8 cellular contexts compared by ENCODE assay signal in the genomic region with DNA sequence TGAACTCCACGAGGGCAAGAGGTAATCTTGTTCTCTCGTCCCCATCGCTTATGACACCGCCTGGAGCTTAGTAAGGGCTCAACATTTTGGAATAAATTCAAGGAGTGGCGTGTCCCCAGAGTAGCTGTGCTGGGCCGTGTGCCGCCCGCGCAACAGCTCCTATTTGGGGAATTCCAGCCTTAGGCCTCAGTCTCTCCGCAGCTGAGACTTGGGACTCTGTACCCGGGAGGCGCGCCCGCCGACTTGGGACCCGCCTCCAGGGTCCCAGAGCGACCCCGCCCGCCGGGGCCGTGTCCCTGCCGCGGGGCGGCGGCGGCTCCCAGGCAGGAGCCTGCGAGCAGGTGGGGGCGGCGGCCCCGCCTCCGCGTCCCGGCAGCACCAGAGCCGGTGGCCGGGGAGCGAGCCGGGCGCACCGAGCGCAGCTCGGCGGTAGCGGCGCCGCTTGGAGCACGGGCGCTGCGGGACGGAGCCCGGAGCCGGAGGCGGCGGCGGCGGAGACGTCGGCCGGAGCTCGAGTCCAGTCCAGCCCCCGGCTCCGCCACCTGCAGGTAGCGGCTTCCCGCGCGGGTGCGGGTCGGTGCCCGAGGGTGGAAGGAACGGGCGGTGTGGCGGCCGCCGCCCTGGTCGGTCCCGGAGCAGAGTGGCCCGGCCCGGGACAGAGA. TPM values are rescaled to one million over a fixed set of nuclear protein-coding genes. Genes with fewer than 3 reads are reported as not detected.
A peak's percentile ranks its signal among the peaks of the same experiment; 100 is the strongest.
DNase-seq lines count a peak whose midpoint lies in the region; ATAC-seq and TF ChIP-seq lines count a peak whose summit lies in the region.

TSS of gene WIPF3 (plus strand) at position 378 of the 662 bp plus-strand sequence. CDS start 28,217 bp downstream, outside the sequence.

- no peaks in the 10 kb centered on the region for H3K36me3 ChIP-seq in prostate gland
- no peaks in the 10 kb centered on the region for H3K36me3 ChIP-seq in CD8-positive, alpha-beta memory T cell (ENCODE audit: insufficient read depth, low read length)

- H3K4me1 Mint-ChIP-seq in WTC11: peaks cover 20% of the 10 kb centered on the region
- H3K4me1 Mint-ChIP-seq in CD8-positive, alpha-beta memory T cell: peaks cover 2 to 10% (median 9%) of the 10 kb centered on the region in 3 donors

- no peaks in the 10 kb centered on the region for H3K4me1 ChIP-seq in prostate gland (replicated peaks)
- H3K4me1 ChIP-seq in CD8-positive, alpha-beta memory T cell (ENCODE audit: insufficient read depth, low read length): no peaks in the 10 kb centered on the region

- peak; percentile 74 for ATAC-seq in WTC11
- peak; percentile 87 for ATAC-seq in left ventricle myocardium superior
- no peak for ATAC-seq in HG03457 (IDR thresholded peaks at IDR 0.05; ENCODE audit: unreplicated experiment)

- H3K36me3 Mint-ChIP-seq in WTC11: no peaks in the 10 kb centered on the region
- H3K36me3 Mint-ChIP-seq in CD8-positive, alpha-beta memory T cell: no peaks in the 10 kb centered on the region

- H3K4me3 Mint-ChIP-seq in WTC11: peak within 1 kb of the TSS; percentile 74
- peak within 1 kb of the TSS in 3 of 7 donors; percentile 25 to 27 (median 26) for H3K4me3 Mint-ChIP-seq in CD8-positive, alpha-beta memory T cell

- no peak within 1 kb of the TSS for H3K27ac Mint-ChIP-seq in WTC11
- H3K27ac Mint-ChIP-seq in CD8-positive, alpha-beta memory T cell: no peak within 1 kb of the TSS

- POLR2A ChIA-PET in WTC11 (lab: Charles Lee): interaction anchor here (1.0 kb wide), 1 partner anchor 12 kb away, joined by 3 read pairs; no protein-coding TSS in a partner anchor
- POLR2A ChIA-PET in CD8-positive, alpha-beta memory T cell (lab: Charles Lee): no interaction called here

- CTCF ChIA-PET in WTC11 (lab: Charles Lee): interaction anchor here (0.5 to 3.2 kb wide), 13 partner anchors 12 to 936 kb away, joined by 3 to 14 read pairs (median 4); no protein-coding TSS in a partner anchor
- CTCF ChIA-PET in CD8-positive, alpha-beta memory T cell (lab: Charles Lee): no interaction called here

- intact Hi-C loops in left ventricle myocardium superior (cut with micrococcal nuclease) (no loop called here), prostate gland (cut with DNase I) (no loop called here)

- DNase-seq in DMS53 (lab: John Stamatoyannopoulos, UW) (peak; percentile 78), DMS53 treated with DMSO at 0.1 percent for 48 hours (lab: John Stamatoyannopoulos, UW; ENCODE audit: unreplicated experiment) (no peak), WTC11 (ENCODE audit: low spot score) (peak; percentile 70), left ventricle myocardium superior (peak; percentile 75), prostate gland (ENCODE audit: low spot score) (no peak)
- no peak for DNase-seq in CD8-positive, alpha-beta memory T cell
- no peak for DNase-seq in central memory CD4-positive, alpha-beta T cell

- no peaks in the 10 kb centered on the region for H3K9me3 Mint-ChIP-seq in WTC11
- peaks cover 0 to 2% (median 0%) of the 10 kb centered on the region in 5 donors for H3K9me3 Mint-ChIP-seq in CD8-positive, alpha-beta memory T cell

- peak within 1 kb of the TSS in 1 of 2 donors; percentile 33 for H3K27ac ChIP-seq in prostate gland
- no peak within 1 kb of the TSS for H3K27ac ChIP-seq in CD8-positive, alpha-beta memory T cell (ENCODE audit: low read depth, low read length)

- peaks cover 46% of the 10 kb centered on the region for H3K27me3 Mint-ChIP-seq in WTC11 (ENCODE audit: low read depth)
- H3K27me3 Mint-ChIP-seq in CD8-positive, alpha-beta memory T cell: peaks cover 24 to 85% of the 10 kb centered on the region in 2 donors

- peak within 1 kb of the TSS; percentile 38 to 53 for H3K4me3 ChIP-seq in prostate gland
- H3K4me3 ChIP-seq in CD8-positive, alpha-beta memory T cell (ENCODE audit: low read length): no peak within 1 kb of the TSS

- no peaks in the 10 kb centered on the region for H3K9me3 ChIP-seq in prostate gland
- H3K9me3 ChIP-seq in CD8-positive, alpha-beta memory T cell (ENCODE audit: low read length): no peaks in the 10 kb centered on the region

- 9% methylated on average over 29 of the region's 77 CpGs for WGBS in prostate gland

- TF ChIP-seq CTCF in WTC11 (IDR thresholded peaks at IDR 0.05): no peak
- TF ChIP-seq CTCF in prostate gland (IDR thresholded peaks at IDR 0.05): no peak

- H3K27me3 ChIP-seq in prostate gland (replicated peaks; ENCODE audit: insufficient read depth): no peaks in the 10 kb centered on the region
- H3K27me3 ChIP-seq in CD8-positive, alpha-beta memory T cell (ENCODE audit: insufficient read depth, low read length, poor library complexity, severe bottlenecking): peaks cover 7% of the 10 kb centered on the region

- no peak for TF ChIP-seq POLR2A in prostate gland (IDR thresholded peaks at IDR 0.05)

TF ChIP-seq in WTC11, 78 proteins besides CTCF, POLR2A, EP300 and RAD21 (continues in another document):
- TF ChIP-seq NR3C1 (CRISPR knock-in tag; conservative IDR thresholded peaks at IDR 0.05; ENCODE audit: low read depth) (no peak), RORB (CRISPR knock-in tag; IDR thresholded peaks at IDR 0.05) (no peak), TP53 (CRISPR knock-in tag; IDR thresholded peaks at IDR 0.05) (no peak; the same call in 1 of the 2 replicates), E2F1 (CRISPR knock-in tag; IDR thresholded peaks at IDR 0.05) (no peak), CREB1 (CRISPR knock-in tag; IDR thresholded peaks at IDR 0.05) (no peak), JAZF1 (CRISPR knock-in tag; IDR thresholded peaks at IDR 0.05) (no peak), USF1 (CRISPR knock-in tag; IDR thresholded peaks at IDR 0.05) (no peak), PRDM15 (CRISPR knock-in tag; IDR thresholded peaks at IDR 0.05) (peak; percentile 26; the same call in 1 of the 2 replicates), GRHL2 (CRISPR knock-in tag; IDR thresholded peaks at IDR 0.05; ENCODE audit: insufficient replicate concordance, severe bottlenecking) (no peak)
- TF ChIP-seq, protein P1, sequence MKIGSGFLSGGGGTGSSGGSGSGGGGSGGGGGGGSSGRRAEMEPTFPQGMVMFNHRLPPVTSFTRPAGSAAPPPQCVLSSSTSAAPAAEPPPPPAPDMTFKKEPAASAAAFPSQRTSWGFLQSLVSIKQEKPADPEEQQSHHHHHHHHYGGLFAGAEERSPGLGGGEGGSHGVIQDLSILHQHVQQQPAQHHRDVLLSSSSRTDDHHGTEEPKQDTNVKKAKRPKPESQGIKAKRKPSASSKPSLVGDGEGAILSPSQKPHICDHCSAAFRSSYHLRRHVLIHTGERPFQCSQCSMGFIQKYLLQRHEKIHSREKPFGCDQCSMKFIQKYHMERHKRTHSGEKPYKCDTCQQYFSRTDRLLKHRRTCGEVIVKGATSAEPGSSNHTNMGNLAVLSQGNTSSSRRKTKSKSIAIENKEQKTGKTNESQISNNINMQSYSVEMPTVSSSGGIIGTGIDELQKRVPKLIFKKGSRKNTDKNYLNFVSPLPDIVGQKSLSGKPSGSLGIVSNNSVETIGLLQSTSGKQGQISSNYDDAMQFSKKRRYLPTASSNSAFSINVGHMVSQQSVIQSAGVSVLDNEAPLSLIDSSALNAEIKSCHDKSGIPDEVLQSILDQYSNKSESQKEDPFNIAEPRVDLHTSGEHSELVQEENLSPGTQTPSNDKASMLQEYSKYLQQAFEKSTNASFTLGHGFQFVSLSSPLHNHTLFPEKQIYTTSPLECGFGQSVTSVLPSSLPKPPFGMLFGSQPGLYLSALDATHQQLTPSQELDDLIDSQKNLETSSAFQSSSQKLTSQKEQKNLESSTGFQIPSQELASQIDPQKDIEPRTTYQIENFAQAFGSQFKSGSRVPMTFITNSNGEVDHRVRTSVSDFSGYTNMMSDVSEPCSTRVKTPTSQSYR (CRISPR knock-in tag; IDR thresholded peaks at IDR 0.05): no peak

RNA-seq across cellular contexts. Expression of gene WIPF3, which starts in this region (rescaled TPM):
- total RNA-seq in WTC11 (2021) (9.9 to 11.4 TPM (median 10.5 TPM) in 3 replicates), left ventricle myocardium superior (6.2 TPM), prostate gland (10 to 100 TPM in 1 of 2 donors, 1 to 10 TPM in 1; 3.0 to 85.9 TPM)
- not detected for total RNA-seq in CD8-positive, alpha-beta memory T cell
- not detected for polyA plus RNA-seq in CD8-positive, alpha-beta memory T cell

Comparison
In these comparisons a context has a peak if more than half of its experiments do, and no peak if none do; other contexts are left out.
1. DNase-seq: peak in DMS53 (single experiment), WTC11 (single experiment) and left ventricle myocardium superior (single experiment); none in DMS53 treated with DMSO at 0.1 percent for 48 hours (single experiment), prostate gland (single experiment), CD8-positive, alpha-beta memory T cell (0 of 5) and central memory CD4-positive, alpha-beta T cell (single experiment).